ENCODE assay signal across 23 cellular contexts in the genomic region with DNA sequence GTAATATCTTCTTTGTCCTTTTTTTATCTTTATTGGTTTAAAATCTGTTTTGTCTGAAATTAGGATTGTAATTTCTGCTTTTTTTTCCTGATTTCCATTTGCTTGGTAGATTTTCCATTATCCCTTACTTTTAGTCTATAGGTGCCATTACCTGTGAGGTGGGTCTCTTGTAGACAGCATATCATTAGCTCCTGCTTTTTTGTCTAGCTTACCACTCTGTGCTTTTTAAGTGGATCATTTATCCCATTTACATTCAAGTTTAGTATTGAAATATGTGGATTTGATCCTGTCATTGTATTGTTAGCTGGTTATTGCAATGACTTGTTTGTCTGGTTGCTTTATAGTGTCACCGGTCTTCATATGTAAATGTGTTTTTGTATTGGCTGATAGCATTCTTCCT.
"Had no signal": no experiment of that assay in that cellular context is flagged by ENCODE, and none has a peak within 500 bp of the region (broad histone marks: within the 10 kb centered on the region; RNA-seq: fewer than 3 reads in every experiment).

No MANE protein-coding gene starts in this region.

- H3K4me1 ChIP-seq: stomach, suprapubic skin, testis, thyroid gland, tibial artery, tibial nerve, transverse colon, upper lobe of left lung, upper lobe of right lung, uterus, vagina had no signal

- H3K27ac ChIP-seq: stomach, suprapubic skin, testis, thoracic aorta, thyroid gland, tibial artery, tibial nerve, transverse colon, upper lobe of left lung, upper lobe of right lung, uterus, vagina had no signal

- H3K4me3 ChIP-seq: stomach, suprapubic skin, testis, thoracic aorta, thyroid gland, tibial artery, tibial nerve, transverse colon, upper lobe of left lung, upper lobe of right lung, uterus, vagina had no signal

- H3K9me3 ChIP-seq: testis, thyroid gland, uterus, vagina had no signal

- H3K36me3 ChIP-seq: stomach, suprapubic skin, thoracic aorta, thyroid gland, tibial artery, tibial nerve, transverse colon, upper lobe of left lung, upper lobe of right lung, uterus, vagina had no signal

- DNase-seq: stimulated activated CD4-positive, alpha-beta T cell treated with anti-CD3 and anti-CD28 coated beads, Interleukin-2, amount 100 ng/mL, for 48 hours; stimulated activated CD4-positive, alpha-beta T cell treated with anti-CD3 and anti-CD28 coated beads, Interleukin-4, amount 100 ng/mL, for 1 hour; stimulated activated CD4-positive, alpha-beta T cell treated with anti-CD3 and anti-CD28 coated beads, Interleukin-4, amount 100 ng/mL, for 24 hours; stimulated activated CD4-positive, alpha-beta T cell treated with anti-CD3 and anti-CD28 coated beads, Interleukin-4, amount 100 ng/mL, for 4 hours; stimulated activated CD8-positive, alpha-beta memory T cell treated with anti-CD3 and anti-CD28 coated beads, Interleukin-4, amount 100 ng/mL, for 48 hours; stimulated activated naive B cell treated with anti-CD40 and anti-IgM and Interleukin-4, amounts not matched to agents 10 μg/mL and 1 μg/mL and 100 μg/mL, for 72 hours; stimulated activated naive CD4-positive, alpha-beta T cell treated with Interleukin-2 at 50 U/mL for 16 hours; stimulated activated naive CD8-positive, alpha-beta T cell treated with anti-CD3 and anti-CD28 coated beads, Interleukin-15, amount 100 ng/mL, for 72 hours; stimulated activated naive CD8-positive, alpha-beta T cell treated with anti-CD3 and anti-CD28 coated beads, Interleukin-15, Interleukin-2, amounts not matched to agents 100 U/mL and 50 U/mL, for 24 hours; stomach; substantia nigra; testis; thyroid gland; tibial artery; transverse colon; trophoblast cell; upper lobe of left lung; upper lobe of right lung; uterus had no signal
